In genomic region chr3:66518644-66519043, GRCh38 we compare ENCODE assay signal across 28 cellular contexts. TPM values are rescaled to one million over a fixed set of nuclear protein-coding genes. Genes with fewer than 3 reads are reported as not detected.
A peak's percentile ranks its signal among the peaks of the same experiment; 100 is the strongest.
DNase-seq lines count a peak whose midpoint lies in the region; ATAC-seq, FAIRE-seq and TF ChIP-seq lines count a peak whose summit lies in the region.
"Had no signal": no experiment of that assay in that cellular context is flagged by ENCODE, and none has a peak within 500 bp of the region (broad histone marks: within the 10 kb centered on the region; RNA-seq: fewer than 3 reads in every experiment).

No MANE protein-coding gene starts in this region.

- BruUV-seq in K562 (replicated peaks; lab: Mats Ljungman, UMichigan) (no TSS peak), HepG2 (replicated peaks; lab: Mats Ljungman, UMichigan) (no TSS peak)

- H3K27me3 ChIP-seq in WERI-Rb-1 (ENCODE audit: insufficient read depth, low read depth, severe bottlenecking): no peaks in the 10 kb centered on the region
- H3K27me3 ChIP-seq in K562 (ENCODE audit: control insufficient read depth in 2 of 2, insufficient read depth in 2 of 2, low read length in 2 of 2): no peaks in the 10 kb centered on the region
- peaks cover 0 to 9% of the 10 kb centered on the region in 2 experiments; a peak in 1 of 5 replicates for H3K27me3 ChIP-seq in HepG2 (ENCODE audit: control insufficient read depth in 1 of 2, insufficient read depth in 2 of 2, low read length in 2 of 2)
- H3K27me3 ChIP-seq: BLaER1 had no signal

- FAIRE-seq in K562 (lab: Jason Lieb, UNC) (no peak), HepG2 (lab: Jason Lieb, UNC) (no peak)
- FAIRE-seq: A204.1, GM12878, GM12892, GM18507 had no signal

- TF ChIP-seq CTCF in WERI-Rb-1 (IDR thresholded peaks at IDR 0.05; ENCODE audit: low read depth, low read length) (no peak), K562 (IDR thresholded peaks at IDR 0.05 in 2 of 3, conservative IDR thresholded peaks at IDR 0.05 in 1 of 3; ENCODE audit: insufficient read depth in 2 of 3, low read depth in 1 of 3, low read length in 3 of 3) (no peak), HepG2 (CRISPR knock-in tag; IDR thresholded peaks at IDR 0.05) (no peak)

- no peak overlapping the region for H3K27ac Mint-ChIP-seq in stimulated activated memory B cell treated with anti-CD40 and anti-IgM and Interleukin-4, amounts not matched to agents 10 μg/mL and 1 μg/mL and 100 μg/mL, for 72 hours
- H3K27ac Mint-ChIP-seq: CD4-positive, alpha-beta memory T cell; CD8-positive, alpha-beta memory T cell had no signal

- H2AFZ ChIP-seq in K562 (ENCODE audit: low read depth, low read length): no peak overlapping the region
- H2AFZ ChIP-seq in HepG2 (ENCODE audit: low read length): no peak overlapping the region

- no peak for TF ChIP-seq EP300 in K562 (IDR thresholded peaks at IDR 0.05; ENCODE audit: low read length)
- TF ChIP-seq EP300 in HepG2 (IDR thresholded peaks at IDR 0.05; ENCODE audit: low read depth in 2 of 2, low read length in 2 of 2): no peak
- no peak for TF ChIP-seq EP300 in HepG2 (CRISPR knock-in tag; IDR thresholded peaks at IDR 0.05; ENCODE audit: borderline replicate concordance)

- H3K4me1 ChIP-seq in K562 (replicated peaks in 1 of 2; ENCODE audit: control insufficient read depth in 2 of 2, insufficient read depth in 2 of 2, low read length in 2 of 2) (no peaks in the 10 kb centered on the region), HepG2 (ENCODE audit: insufficient read depth, low read length) (no peaks in the 10 kb centered on the region)
- H3K4me1 ChIP-seq: BE2C, BLaER1 had no signal

- H3K27me3 Mint-ChIP-seq in stimulated activated memory B cell treated with anti-CD40 and anti-IgM and Interleukin-4, amounts not matched to agents 10 μg/mL and 1 μg/mL and 100 μg/mL, for 72 hours: peaks cover 55% of the 10 kb centered on the region

- peaks cover 4% of the 10 kb centered on the region for H3K9me3 ChIP-seq in WERI-Rb-1 (ENCODE audit: severe bottlenecking)
- no peaks in the 10 kb centered on the region for H3K9me3 ChIP-seq in K562 (replicated peaks; ENCODE audit: control insufficient read depth, insufficient read depth, low read depth, low read length)
- H3K9me3 ChIP-seq in HepG2 (ENCODE audit: low read length): no peaks in the 10 kb centered on the region
- H3K9me3 ChIP-seq: BE2C, BLaER1 had no signal

- no peak overlapping the region for H3K4me3 Mint-ChIP-seq in stimulated activated memory B cell treated with anti-CD40 and anti-IgM and Interleukin-4, amounts not matched to agents 10 μg/mL and 1 μg/mL and 100 μg/mL, for 72 hours
- H3K4me3 Mint-ChIP-seq: CD14-positive monocyte; CD4-positive, alpha-beta memory T cell; CD4-positive, CD25-positive, alpha-beta regulatory T cell; CD8-positive, alpha-beta memory T cell had no signal

- CTCF ChIA-PET in K562 (lab: Yijun Ruan, JAX; ENCODE audit: low intra/inter-chr PET ratio): no interaction called here
- CTCF ChIA-PET in HepG2 (lab: Yijun Ruan, JAX; ENCODE audit: low intra/inter-chr PET ratio, low total read pairs): no interaction called here

- H4K20me1 ChIP-seq in K562 (replicated peaks; ENCODE audit: control insufficient read depth, insufficient read depth, low read length) (no peaks in the 10 kb centered on the region; the same call in 1 of the 2 replicates), HepG2 (ENCODE audit: insufficient read depth, low read length) (no peaks in the 10 kb centered on the region)
- H4K20me1 ChIP-seq: BLaER1 had no signal

- TF ChIP-seq POLR2A in K562 (conservative IDR thresholded peaks at IDR 0.05) (no peak), HepG2 (IDR thresholded peaks at IDR 0.05; ENCODE audit: insufficient read depth in 1 of 2, low read depth in 2 of 2, low read length in 2 of 2) (no peak)

- TF ChIP-seq RAD21 in K562 (CRISPR knock-in tag; conservative IDR thresholded peaks at IDR 0.05 in 1 of 2, IDR thresholded peaks at IDR 0.05 in 1 of 2) (no peak), HepG2 (CRISPR knock-in tag; IDR thresholded peaks at IDR 0.05) (no peak)

- H3K79me2 ChIP-seq in K562 (ENCODE audit: control insufficient read depth, insufficient read depth, low read length) (no peaks in the 10 kb centered on the region), HepG2 (ENCODE audit: insufficient read depth, low read length) (no peaks in the 10 kb centered on the region)

- DNase-seq in NCI-H82 (lab: John Stamatoyannopoulos, UW) (peak; percentile 46), NCI-H82 treated with DMSO at 0.1 percent for 48 hours (lab: John Stamatoyannopoulos, UW; ENCODE audit: unreplicated experiment) (no peak), WERI-Rb-1 (peak; percentile 55), K562 (ENCODE audit: extremely low read depth in 1 of 4, low spot score in 3 of 4) (peak in 1 of 4 experiments; percentile 1), islet precursor cell (no peak), HepG2 (ENCODE audit: low spot score) (no peak)
- DNase-seq: 8988T; ACHN; BE2C; C1 segment of cervical spinal cord; CD4-positive, alpha-beta memory T cell; CD4-positive, CD25-positive, alpha-beta regulatory T cell; CD8-positive, alpha-beta memory T cell; COR-L47; DMS153; DMS53; DMS79; DND-41; EL; GDM1 had no signal

- no peaks in the 10 kb centered on the region for H3K36me3 Mint-ChIP-seq in stimulated activated memory B cell treated with anti-CD40 and anti-IgM and Interleukin-4, amounts not matched to agents 10 μg/mL and 1 μg/mL and 100 μg/mL, for 72 hours
- H3K36me3 Mint-ChIP-seq: CD4-positive, alpha-beta memory T cell; CD4-positive, CD25-positive, alpha-beta regulatory T cell; CD8-positive, alpha-beta memory T cell had no signal

- H3K4me3 ChIP-seq in WERI-Rb-1 (ENCODE audit: low read depth, low read length): no peak overlapping the region
- no peak overlapping the region for H3K4me3 ChIP-seq in K562
- no peak overlapping the region for H3K4me3 ChIP-seq in HepG2 (replicated peaks in 1 of 3; ENCODE audit: insufficient read depth in 1 of 3, low read depth in 2 of 3, low read length in 3 of 3)
- H3K4me3 ChIP-seq: BLaER1, GM12878 had no signal

- in situ Hi-C loops in K562 (cut with MboI): no loop called here
- in situ Hi-C loops in HepG2 (cut with HindIII; ENCODE audit: extremely low pct_ligation_motif_present, low pct_unique_long_range_greater_than_20kb): no loop called here

- no peaks in the 10 kb centered on the region for H3K9me3 Mint-ChIP-seq in stimulated activated memory B cell treated with anti-CD40 and anti-IgM and Interleukin-4, amounts not matched to agents 10 μg/mL and 1 μg/mL and 100 μg/mL, for 72 hours
- H3K9me3 Mint-ChIP-seq: CD4-positive, alpha-beta memory T cell; CD8-positive, alpha-beta memory T cell had no signal

- H3K4me2 ChIP-seq in K562 (ENCODE audit: insufficient read depth, low read length) (no peak overlapping the region), HepG2 (ENCODE audit: low read depth, low read length) (no peak overlapping the region)
- H3K4me2 ChIP-seq: BLaER1 had no signal

- ATAC-seq in K562 (peak; percentile 68), HG03460 (IDR thresholded peaks at IDR 0.05; ENCODE audit: unreplicated experiment) (no peak), HepG2 (no peak)
- peak; percentile 45 for ATAC-seq in stimulated activated memory B cell treated with anti-CD40 and anti-IgM and Interleukin-4, amounts not matched to agents 10 μg/mL and 1 μg/mL and 100 μg/mL, for 72 hours
- ATAC-seq: GM12878 had no signal

- POLR2A ChIA-PET in K562 (lab: Yijun Ruan, JAX): no interaction called here
- POLR2A ChIA-PET in HepG2 (lab: Yijun Ruan, JAX): no interaction called here

- H3K9ac ChIP-seq in K562 (ENCODE audit: insufficient read depth in 1 of 2, low read depth in 2 of 2, low read length in 2 of 2) (no peak overlapping the region), HepG2 (ENCODE audit: insufficient read depth, low read depth, low read length) (no peak overlapping the region)
- H3K9ac ChIP-seq: BLaER1 had no signal

- H3K36me3 ChIP-seq in WERI-Rb-1: no peaks in the 10 kb centered on the region
- H3K36me3 ChIP-seq in K562 (ENCODE audit: control insufficient read depth, insufficient read depth, low read length): no peaks in the 10 kb centered on the region
- no peaks in the 10 kb centered on the region for H3K36me3 ChIP-seq in HepG2 (replicated peaks in 1 of 2; ENCODE audit: control insufficient read depth in 1 of 2, insufficient read depth in 2 of 2, low read length in 2 of 2)
- H3K36me3 ChIP-seq: BE2C, BLaER1 had no signal

- peak overlapping the region; percentile 17; the same call in 1 of the 2 replicates for H3K27ac ChIP-seq in WERI-Rb-1
- H3K27ac ChIP-seq in K562 (ENCODE audit: extremely low read depth, low read depth, low read length): no peak overlapping the region
- H3K27ac ChIP-seq in HepG2 (ENCODE audit: extremely low read length, insufficient read depth, low read length): no peak overlapping the region
- H3K27ac ChIP-seq: BLaER1 had no signal

- intact Hi-C loops in K562 (cut with micrococcal nuclease): no loop called here
- intact Hi-C loops in HepG2 (cut with micrococcal nuclease; ENCODE audit: unreplicated experiment): no loop called here

- H3K4me1 Mint-ChIP-seq in stimulated activated memory B cell treated with anti-CD40 and anti-IgM and Interleukin-4, amounts not matched to agents 10 μg/mL and 1 μg/mL and 100 μg/mL, for 72 hours: no peaks in the 10 kb centered on the region
- H3K4me1 Mint-ChIP-seq: CD14-positive monocyte; CD4-positive, CD25-positive, alpha-beta regulatory T cell; CD8-positive, alpha-beta memory T cell had no signal

- no peaks in the 10 kb centered on the region for H3K9me1 ChIP-seq in K562 (ENCODE audit: control insufficient read depth, insufficient read depth, low read length)

- WGBS in K562 (ENCODE audit: insufficient coverage, low coverage, missing lambda C conversion rate): 0% methylated on average over 1 of the region's 4 CpGs
- WGBS in HepG2 (ENCODE audit: low lambda C conversion rate): 65% methylated on average over 3 of the region's 4 CpGs

RNA-seq across cellular contexts. Expression of gene LRIG1, which starts 17.8 kb away (rescaled TPM):
- total RNA-seq in K562 (2011; cell fraction: chromatin; rRNA removed; ENCODE audit: low replicate concordance): 0.12 TPM in 1 of 2 replicates, not detected in the other
- total RNA-seq in K562 (2011; cell fraction: nucleolus; rRNA removed): 0.17 and 0.26 TPM in 2 replicates
- total RNA-seq in K562 (2011; cell fraction: nucleoplasm; rRNA removed): 0.37 and 1.6 TPM in 2 replicates
- total RNA-seq in K562 (2014; rRNA removed) (0.16 and 0.18 TPM in 2 replicates), K562 (2014; rRNA removed; fragmentation: Illumina TruSeq; extraction: Trizol) (not detected in 2 replicates), K562 (2015; rRNA removed; fragmentation: Illumina TruSeq; extraction: Trizol) (not detected in 2 replicates), K562 (2021) (0.29 and 0.38 TPM in 2 replicates), HepG2 (2016; rRNA removed; fragmentation: Illumina TruSeq; extraction: Trizol) (16.3 and 24.8 TPM in 2 replicates)
- polyA plus RNA-seq in K562 (2011; rRNA removed) (0.01 TPM in 1 of 2 replicates, not detected in the other), K562 (2014; fragmentation: Illumina TruSeq; extraction: Trizol) (0.06 and 0.07 TPM in 2 replicates), K562 (2014; fragmentation: Nextera tagmentation; extraction: Ambion mirVana) (under 1 TPM; 0.06 to 0.18 TPM), K562 (2014; rRNA removed) (0.05 and 0.08 TPM in 2 replicates), HepG2 (2011; rRNA removed) (17.8 and 23.5 TPM in 2 replicates)
- polyA plus RNA-seq in K562 (2011; cell fraction: cytosol; rRNA removed): 0.01 TPM in 1 of 2 replicates, not detected in the other
- polyA plus RNA-seq in K562 (2011; cell fraction: nucleus; rRNA removed): 0.09 TPM in 1 of 2 replicates, not detected in the other
- 0.13 and 0.46 TPM in 2 replicates for polyA plus RNA-seq in K562 (2012)
- 0.49 TPM in 1 of 2 replicates, not detected in the other for polyA minus RNA-seq in K562 (2011; rRNA and poly(A)+ RNA removed)
- polyA minus RNA-seq in K562 (2011; cell fraction: cytosol; rRNA and poly(A)+ RNA removed): not detected in 2 replicates
- not detected in 2 replicates for polyA minus RNA-seq in K562 (2011; cell fraction: nucleus; rRNA and poly(A)+ RNA removed)
- total RNA-seq in HepG2 (2016; cell fraction: cytosol; rRNA removed; fragmentation: Illumina TruSeq; extraction: Trizol; ENCODE audit: low read depth): 24.3 and 29.3 TPM in 2 replicates
- total RNA-seq in HepG2 (2016; cell fraction: insoluble cytoplasmic fraction; rRNA removed; fragmentation: Illumina TruSeq; extraction: Trizol): 14.1 and 27.5 TPM in 2 replicates
- total RNA-seq in HepG2 (2016; cell fraction: membrane; rRNA removed; fragmentation: Illumina TruSeq; extraction: Trizol): 13.9 and 14.8 TPM in 2 replicates
- total RNA-seq in HepG2 (2016; cell fraction: nucleus; rRNA removed; fragmentation: Illumina TruSeq; extraction: Trizol): 30.1 and 36.3 TPM in 2 replicates
- polyA plus RNA-seq in HepG2 (2011; cell fraction: cytosol; rRNA removed): 15.1 TPM in 2 replicates
- polyA plus RNA-seq in HepG2 (2011; cell fraction: nucleus; rRNA removed): 38.4 and 48.0 TPM in 2 replicates
- 18.0 and 20.2 TPM in 2 replicates for polyA plus RNA-seq in HepG2 (2012)
- 0.89 and 1.1 TPM in 2 replicates for polyA plus RNA-seq in HepG2 (2016; cell fraction: cytosol; fragmentation: Illumina TruSeq; extraction: Trizol; ENCODE audit: low read depth)
- 10.0 and 13.0 TPM in 2 replicates for polyA plus RNA-seq in HepG2 (2016; cell fraction: insoluble cytoplasmic fraction; fragmentation: Illumina TruSeq; extraction: Trizol; ENCODE audit: low read depth)
- 3.6 and 4.4 TPM in 2 replicates for polyA plus RNA-seq in HepG2 (2016; cell fraction: membrane; fragmentation: Illumina TruSeq; extraction: Trizol; ENCODE audit: low read depth)
- polyA plus RNA-seq in HepG2 (2016; cell fraction: nucleus; fragmentation: Illumina TruSeq; extraction: Trizol; ENCODE audit: insufficient read depth, low read depth): 39.1 and 41.4 TPM in 2 replicates
- polyA minus RNA-seq in HepG2 (2011; rRNA and poly(A)+ RNA removed; ENCODE audit: low replicate concordance): 0.94 and 60.0 TPM in 2 replicates
- 12.2 and 17.4 TPM in 2 replicates for polyA minus RNA-seq in HepG2 (2011; cell fraction: cytosol; rRNA and poly(A)+ RNA removed)
- polyA minus RNA-seq in HepG2 (2011; cell fraction: nucleus; rRNA and poly(A)+ RNA removed): 26.6 and 27.2 TPM in 2 replicates

Comparison
In these comparisons a context has a peak if more than half of its experiments do, and no peak if none do; other contexts are left out.
1. DNase-seq: peak in NCI-H82 (single experiment) and WERI-Rb-1 (single experiment); none in NCI-H82 treated with DMSO at 0.1 percent for 48 hours (single experiment), islet precursor cell (single experiment) and HepG2 (single experiment).
2. ATAC-seq: peak in K562 (single experiment) and stimulated activated memory B cell treated with anti-CD40 and anti-IgM and Interleukin-4, amounts not matched to agents 10 μg/mL and 1 μg/mL and 100 μg/mL, for 72 hours (single experiment); none in HG03460 (single experiment) and HepG2 (single experiment).
3. RNA of gene LRIG1, which starts 17.8 kb away (total RNA-seq): 13.9 to 36.3 TPM in HepG2; 0.12 to 1.6 TPM in K562; every median in the first group is over 4 times any median in the second.